28 cellular contexts compared by ENCODE assay signal in genomic region chr3:141333796-141334626, GRCh38. TPM values are rescaled to one million over a fixed set of nuclear protein-coding genes. Genes with fewer than 3 reads are reported as not detected.
DNase-seq lines count a peak whose midpoint lies in the region; ATAC-seq, FAIRE-seq and TF ChIP-seq lines count a peak whose summit lies in the region.
"Had no signal": no experiment of that assay in that cellular context is flagged by ENCODE, and none has a peak within 500 bp of the region (broad histone marks: within the 10 kb centered on the region; RNA-seq: fewer than 3 reads in every experiment).

No MANE protein-coding gene starts in this region.

- BruUV-seq in Caco-2 (replicated peaks; lab: Mats Ljungman, UMichigan): no TSS peak

- FAIRE-seq in kidney (lab: Jason Lieb, UNC): no peak
- FAIRE-seq: endometrium, RCC 7860 had no signal

- no peak for TF ChIP-seq POLR2A in esophagus squamous epithelium (IDR thresholded peaks at IDR 0.05)

- H3K9me3 ChIP-seq in Caco-2: no peaks in the 10 kb centered on the region
- H3K9me3 ChIP-seq in fibroblast of lung (ENCODE audit: control insufficient read depth, insufficient read depth, low read depth, low read length): no peaks in the 10 kb centered on the region
- no peaks in the 10 kb centered on the region for H3K9me3 ChIP-seq in esophagus squamous epithelium
- no peaks in the 10 kb centered on the region for H3K9me3 ChIP-seq in kidney (ENCODE audit: control insufficient read depth in 1 of 2, low read length in 2 of 2)
- H3K9me3 ChIP-seq: suprapubic skin, uterus had no signal

- H3K27ac Mint-ChIP-seq in Caco-2 (ENCODE audit: unreplicated experiment): peak overlapping the region; percentile 3
- no peak overlapping the region for H3K27ac Mint-ChIP-seq in activated naive CD8-positive, alpha-beta T cell treated with anti-CD3 and anti-CD28 coated beads, Interleukin-2, amount 50 U/mL, for 24 hours
- H3K27ac Mint-ChIP-seq: activated CD8-positive, alpha-beta T cell treated with anti-CD3 and anti-CD28 coated beads, Interleukin-2, amount 10 ng/mL, durations not matched to agents 7 days and 5 days; naive thymus-derived CD4-positive, alpha-beta T cell had no signal

- no peaks in the 10 kb centered on the region for H4K20me1 ChIP-seq in fibroblast of lung (ENCODE audit: control insufficient read depth, extremely low read depth, insufficient read depth, low read length)

- H3K9ac ChIP-seq in fibroblast of lung (ENCODE audit: insufficient read depth, low read length): no peak overlapping the region
- H3K9ac ChIP-seq in kidney (ENCODE audit: low read length in 2 of 2): no peak overlapping the region

- H3K27me3 ChIP-seq in Caco-2 (replicated peaks; ENCODE audit: control insufficient read depth, insufficient read depth, low read length): no peaks in the 10 kb centered on the region
- no peaks in the 10 kb centered on the region for H3K27me3 ChIP-seq in fibroblast of lung (ENCODE audit: control insufficient read depth, insufficient read depth, low read length)
- H3K27me3 ChIP-seq in esophagus squamous epithelium: peaks cover 0 to 97% (median 0%) of the 10 kb centered on the region in 4 donors
- H3K27me3 ChIP-seq: suprapubic skin, uterus had no signal

- H3K4me3 ChIP-seq in Caco-2 (ENCODE audit: low read depth, low read length): no peak overlapping the region
- H3K4me3 ChIP-seq in fibroblast of lung (replicated peaks in 1 of 4; ENCODE audit: control extremely low read depth in 1 of 4, insufficient read depth in 1 of 4, low read depth in 3 of 4, low read length in 4 of 4): no peak overlapping the region
- H3K4me3 ChIP-seq in skeletal muscle cell (ENCODE audit: low read depth, low read length): no peak overlapping the region
- H3K4me3 ChIP-seq in esophagus squamous epithelium: no peak overlapping the region
- no peak overlapping the region for H3K4me3 ChIP-seq in kidney (ENCODE audit: low read length in 2 of 2)
- H3K4me3 ChIP-seq: suprapubic skin, uterus had no signal

- H3K79me2 ChIP-seq in fibroblast of lung (ENCODE audit: control insufficient read depth, insufficient read depth, low read length): no peaks in the 10 kb centered on the region

- H3K27ac ChIP-seq in fibroblast of lung (ENCODE audit: insufficient read depth, low read length): peak overlapping the region; percentile 83
- H3K27ac ChIP-seq in esophagus squamous epithelium: no peak overlapping the region
- no peak overlapping the region for H3K27ac ChIP-seq in kidney (ENCODE audit: low read depth in 2 of 2, low read length in 2 of 2)
- H3K27ac ChIP-seq: C4-2B, suprapubic skin, uterus had no signal

- no peaks in the 10 kb centered on the region for H3K27me3 Mint-ChIP-seq in Caco-2 (ENCODE audit: insufficient read depth, unreplicated experiment)
- no peaks in the 10 kb centered on the region for H3K27me3 Mint-ChIP-seq in activated naive CD8-positive, alpha-beta T cell treated with anti-CD3 and anti-CD28 coated beads, Interleukin-2, amount 50 U/mL, for 24 hours

- no peak overlapping the region for H3K4me3 Mint-ChIP-seq in Caco-2 (ENCODE audit: unreplicated experiment)
- H3K4me3 Mint-ChIP-seq in activated naive CD8-positive, alpha-beta T cell treated with anti-CD3 and anti-CD28 coated beads, Interleukin-2, amount 50 U/mL, for 24 hours: no peak overlapping the region
- H3K4me3 Mint-ChIP-seq: activated CD8-positive, alpha-beta T cell treated with anti-CD3 and anti-CD28 coated beads, Interleukin-2, amount 10 ng/mL, durations not matched to agents 7 days and 5 days; naive thymus-derived CD4-positive, alpha-beta T cell had no signal

- WGBS in esophagus squamous epithelium, 2 donors: 90 to 93% methylated on average over 3 of the region's 3 CpGs

- no peaks in the 10 kb centered on the region for H3K36me3 Mint-ChIP-seq in Caco-2 (ENCODE audit: insufficient read depth, unreplicated experiment)
- H3K36me3 Mint-ChIP-seq in activated naive CD8-positive, alpha-beta T cell treated with anti-CD3 and anti-CD28 coated beads, Interleukin-2, amount 50 U/mL, for 24 hours (ENCODE audit: low read depth): no peaks in the 10 kb centered on the region

- peaks cover 31% of the 10 kb centered on the region for H3K4me1 Mint-ChIP-seq in Caco-2 (ENCODE audit: low read depth, unreplicated experiment)
- peaks cover 3% of the 10 kb centered on the region for H3K4me1 Mint-ChIP-seq in activated naive CD8-positive, alpha-beta T cell treated with anti-CD3 and anti-CD28 coated beads, Interleukin-2, amount 50 U/mL, for 24 hours

- no peak for TF ChIP-seq CTCF in Caco-2 (IDR thresholded peaks at IDR 0.05; ENCODE audit: insufficient read depth in 1 of 2, low read depth in 1 of 2, low read length in 1 of 2, severe bottlenecking in 1 of 2, unreplicated experiment in 1 of 2)
- no peak for TF ChIP-seq CTCF in fibroblast of lung (conservative IDR thresholded peaks at IDR 0.05 in 1 of 2, IDR thresholded peaks at IDR 0.05 in 1 of 2; ENCODE audit: low read depth in 1 of 2, low read length in 2 of 2)
- no peak for TF ChIP-seq CTCF in esophagus squamous epithelium (IDR thresholded peaks at IDR 0.05)
- no peak for TF ChIP-seq CTCF in kidney (IDR thresholded peaks at IDR 0.05; ENCODE audit: borderline replicate concordance, extremely low read depth, insufficient read depth)

- ATAC-seq in left ventricle myocardium superior: no peak
- no peak for ATAC-seq in activated naive CD8-positive, alpha-beta T cell treated with anti-CD3 and anti-CD28 coated beads, Interleukin-2, amount 50 U/mL, for 24 hours
- ATAC-seq: activated CD8-positive, alpha-beta T cell treated with anti-CD3 and anti-CD28 coated beads, Interleukin-2, amount 10 ng/mL, durations not matched to agents 7 days and 5 days; naive thymus-derived CD4-positive, alpha-beta T cell had no signal

- DNase-seq in Caco-2: no peak
- peak; percentile 4 for DNase-seq in MV-4-11 (lab: John Stamatoyannopoulos, UW)
- peak; percentile 42 to 74 for DNase-seq in fibroblast of lung (ENCODE audit: low read depth in 2 of 2)
- peak; percentile 81 for DNase-seq in skeletal muscle cell (ENCODE audit: low read depth)
- DNase-seq in esophagus squamous epithelium (lab: John Stamatoyannopoulos, UW): no peak
- no peak for DNase-seq in kidney
- DNase-seq in left ventricle myocardium superior: no peak
- DNase-seq in activated naive CD8-positive, alpha-beta T cell treated with anti-CD3 and anti-CD28 coated beads, Interleukin-2, amount 50 U/mL, for 24 hours: no peak
- DNase-seq: activated CD4-positive, alpha-beta T cell treated with anti-CD3 and anti-CD28 coated beads for 1 hour; activated CD8-positive, alpha-beta T cell treated with anti-CD3 and anti-CD28 coated beads, Interleukin-2, amount 10 ng/mL, durations not matched to agents 7 days and 5 days; activated effector memory CD4-positive, alpha-beta T cell treated with anti-CD3 and anti-CD28 coated beads, Interleukin-2, amount 50 U/mL, for 16 hours; activated T-cell treated with anti-CD3 and anti-CD28 coated beads for 4 hours; cortex of kidney; head of caudate nucleus; Kasumi-1; left colon; naive thymus-derived CD4-positive, alpha-beta T cell; NCI-H1048; NCI-H1694 treated with DMSO at 0.1 percent for 48 hours; NCI-H2171; NCI-H524 treated with DMSO at 0.1 percent for 48 hours; NK-92 treated with Interleukin-12 subunit alpha and Interleukin-12 subunit beta, amount 100 ng/mL, for 24 hours; T-helper 1 cell; uterus had no signal

- H3K4me1 ChIP-seq in Caco-2: peaks cover 47% of the 10 kb centered on the region
- peaks cover 45% of the 10 kb centered on the region for H3K4me1 ChIP-seq in fibroblast of lung (ENCODE audit: control insufficient read depth, extremely low read depth, insufficient read depth, low read length)
- peaks cover 0 to 9% (median 0%) of the 10 kb centered on the region in 3 donors for H3K4me1 ChIP-seq in esophagus squamous epithelium
- peaks cover 7 to 10% of the 10 kb centered on the region in 2 donors for H3K4me1 ChIP-seq in kidney (ENCODE audit: control insufficient read depth in 1 of 2, insufficient read depth in 1 of 2, low read depth in 1 of 2, low read length in 2 of 2)
- H3K4me1 ChIP-seq: uterus had no signal

- CTCF ChIA-PET in Caco-2 (lab: Charles Lee): no interaction called here

- POLR2A ChIA-PET in Caco-2 (lab: Charles Lee): interaction anchor here (0.6 kb wide), 1 partner anchor 69 kb away, joined by 3 read pairs; no protein-coding TSS in a partner anchor

- H3K4me2 ChIP-seq in fibroblast of lung (ENCODE audit: extremely low read depth, insufficient read depth, low read length): no peak overlapping the region

- peaks cover 10% of the 10 kb centered on the region for H3K9me3 Mint-ChIP-seq in Caco-2 (ENCODE audit: unreplicated experiment)
- H3K9me3 Mint-ChIP-seq in activated naive CD8-positive, alpha-beta T cell treated with anti-CD3 and anti-CD28 coated beads, Interleukin-2, amount 50 U/mL, for 24 hours: no peaks in the 10 kb centered on the region
- H3K9me3 Mint-ChIP-seq: naive thymus-derived CD4-positive, alpha-beta T cell had no signal

- no peak overlapping the region for H2AFZ ChIP-seq in fibroblast of lung (ENCODE audit: low read length)

- H3K36me3 ChIP-seq in Caco-2 (ENCODE audit: control insufficient read depth, insufficient read depth, low read length) (no peaks in the 10 kb centered on the region), fibroblast of lung (ENCODE audit: control insufficient read depth, insufficient read depth, low read length) (no peaks in the 10 kb centered on the region), esophagus squamous epithelium (no peaks in the 10 kb centered on the region), kidney (ENCODE audit: control insufficient read depth in 1 of 2, insufficient read depth in 2 of 2, low read length in 2 of 2) (no peaks in the 10 kb centered on the region)
- H3K36me3 ChIP-seq: suprapubic skin, uterus had no signal

- intact Hi-C loops in Caco-2 (cut with micrococcal nuclease; ENCODE audit: unreplicated experiment): loop anchor here (2.0 kb wide), 1 partner anchor 27 kb away; no protein-coding TSS in a partner anchor
- intact Hi-C loops in esophagus squamous epithelium (cut with DNase I): no loop called here
- intact Hi-C loops in kidney (cut with DNase I): no loop called here
- intact Hi-C loops in left ventricle myocardium superior (cut with micrococcal nuclease): no loop called here

RNA-seq across cellular contexts. Expression of gene ZBTB38, which starts 34.3 kb away (rescaled TPM):
- total RNA-seq in Caco-2 (2022) (72.7 and 74.1 TPM in 2 replicates), fibroblast of lung (142 and 191 TPM in 2 replicates), esophagus squamous epithelium (10 to 100 TPM; 15.6 to 54.4 (median 33.1) TPM), kidney (113 TPM), left ventricle myocardium superior (105 TPM)
- polyA plus RNA-seq in fibroblast of lung (64.0 and 96.0 TPM in 2 replicates), kidney (ENCODE audit: insufficient read depth, low read depth, low replicate concordance) (8.6 TPM)
- polyA plus RNA-seq in fibroblast of lung (2012): 41.3 and 85.4 TPM in 2 replicates
- 105 and 128 TPM in 2 replicates for polyA minus RNA-seq in fibroblast of lung (ENCODE audit: low replicate concordance)

Comparison
In these comparisons a context has a peak if more than half of its experiments do, and no peak if none do; other contexts are left out.
1. DNase-seq: peak in MV-4-11 (single experiment), fibroblast of lung (2 of 2) and skeletal muscle cell (single experiment); none in Caco-2 (0 of 2), esophagus squamous epithelium (single experiment), kidney (single experiment), left ventricle myocardium superior (single experiment) and activated naive CD8-positive, alpha-beta T cell treated with anti-CD3 and anti-CD28 coated beads, Interleukin-2, amount 50 U/mL, for 24 hours (single experiment).